Comparison of ENCODE assay signal across 1 cellular context in the genomic region with DNA sequence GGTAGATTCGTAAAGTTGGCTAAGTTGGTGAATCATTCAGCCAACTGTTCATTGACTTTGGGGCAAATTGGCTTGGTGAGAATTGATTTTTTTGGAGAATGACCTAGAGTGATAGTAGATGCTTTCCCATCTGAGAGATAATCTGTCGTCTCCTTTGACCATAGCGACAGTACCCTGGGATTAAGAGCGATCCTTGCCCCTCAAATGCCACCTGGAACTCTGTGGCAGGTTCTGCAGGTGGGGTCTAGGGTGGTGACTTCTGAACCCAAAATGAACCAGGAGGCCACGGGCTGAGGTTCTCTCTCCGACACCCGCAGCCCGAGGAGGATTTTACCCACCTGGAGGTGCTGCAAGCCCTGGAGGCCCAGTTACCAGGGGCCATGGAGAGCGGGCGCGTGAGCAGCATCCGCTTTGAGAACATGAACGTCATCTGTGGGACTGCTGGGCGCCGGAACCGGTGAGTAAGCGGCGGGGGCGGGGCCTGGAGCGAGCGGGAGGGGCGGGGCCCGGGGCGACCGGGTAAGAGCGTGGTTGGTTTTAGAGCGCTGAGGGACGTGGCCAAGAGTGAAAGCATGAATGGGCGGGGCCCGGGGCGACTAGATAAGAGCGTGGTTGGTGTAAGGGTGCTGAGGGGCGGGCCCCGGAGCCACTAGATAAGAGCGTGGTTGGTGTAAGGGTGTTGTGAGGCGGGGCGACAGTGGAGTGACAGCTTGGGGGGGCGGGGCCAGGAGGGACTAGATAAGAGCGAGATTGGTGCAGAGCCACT.
TF ChIP-seq lines count a peak whose summit lies in the region.

No MANE protein-coding gene starts in this region.

TF ChIP-seq in K562, 482 proteins besides CTCF, POLR2A, EP300 and RAD21 (continued from another document and continues in another):
- TF ChIP-seq, protein P1, sequence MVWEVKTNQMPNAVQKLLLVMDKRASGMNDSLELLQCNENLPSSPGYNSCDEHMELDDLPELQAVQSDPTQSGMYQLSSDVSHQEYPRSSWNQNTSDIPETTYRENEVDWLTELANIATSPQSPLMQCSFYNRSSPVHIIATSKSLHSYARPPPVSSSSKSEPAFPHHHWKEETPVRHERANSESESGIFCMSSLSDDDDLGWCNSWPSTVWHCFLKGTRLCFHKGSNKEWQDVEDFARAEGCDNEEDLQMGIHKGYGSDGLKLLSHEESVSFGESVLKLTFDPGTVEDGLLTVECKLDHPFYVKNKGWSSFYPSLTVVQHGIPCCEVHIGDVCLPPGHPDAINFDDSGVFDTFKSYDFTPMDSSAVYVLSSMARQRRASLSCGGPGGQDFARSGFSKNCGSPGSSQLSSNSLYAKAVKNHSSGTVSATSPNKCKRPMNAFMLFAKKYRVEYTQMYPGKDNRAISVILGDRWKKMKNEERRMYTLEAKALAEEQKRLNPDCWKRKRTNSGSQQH (CRISPR knock-in tag; IDR thresholded peaks at IDR 0.05): no peak
- TF ChIP-seq NFYB (IDR thresholded peaks at IDR 0.05; ENCODE audit: extremely low read depth, insufficient read length) (peak; percentile 21), CTBP1 (IDR thresholded peaks at IDR 0.05; ENCODE audit: borderline replicate concordance) (no peak), TOE1 (IDR thresholded peaks at IDR 0.05; ENCODE audit: borderline replicate concordance) (no peak), TOE1 (CRISPR knock-in tag; IDR thresholded peaks at IDR 0.05; ENCODE audit: borderline replicate concordance, low read depth) (no peak), SMARCA4 (IDR thresholded peaks at IDR 0.05) (no peak), EP400 (IDR thresholded peaks at IDR 0.05) (peak; percentile 73), MAFK (IDR thresholded peaks at IDR 0.05; ENCODE audit: low read length) (no peak), NFIC (IDR thresholded peaks at IDR 0.05) (no peak), SMARCC2 (IDR thresholded peaks at IDR 0.05; ENCODE audit: low read depth) (no peak), ZNF644 (tag; IDR thresholded peaks at IDR 0.05; ENCODE audit: low read depth) (peak; percentile 25; the same call in 1 of the 2 replicates), SMARCE1 (IDR thresholded peaks at IDR 0.05) (no peak), CSDE1 (IDR thresholded peaks at IDR 0.05) (no peak), ZNF41 (CRISPR knock-in tag; conservative IDR thresholded peaks at IDR 0.05) (0 out of 2 replicates have a peak, but pooled peaks have one; percentile 48), NBN (IDR thresholded peaks at IDR 0.05; ENCODE audit: low read depth) (no peak), ESRRB (CRISPR knock-in tag; IDR thresholded peaks at IDR 0.05; ENCODE audit: borderline replicate concordance) (no peak), EWSR1 (IDR thresholded peaks at IDR 0.05; ENCODE audit: borderline replicate concordance, low read depth, partially characterized antibody) (no peak), RFX5 (IDR thresholded peaks at IDR 0.05; ENCODE audit: low read depth, low read length) (no peak), RHOXF2B (CRISPR knock-in tag; conservative IDR thresholded peaks at IDR 0.05) (no peak), HMG20A (CRISPR knock-in tag; conservative IDR thresholded peaks at IDR 0.05) (no peak), ILF3 (IDR thresholded peaks at IDR 0.05; ENCODE audit: borderline replicate concordance) (no peak), SIX5 (IDR thresholded peaks at IDR 0.05; ENCODE audit: borderline replicate concordance in 1 of 2, insufficient read depth in 1 of 2, low read depth in 1 of 2, low read length in 2 of 2) (no peak), MEF2A (IDR thresholded peaks at IDR 0.05; ENCODE audit: control insufficient read depth, low read depth, low read length) (no peak), COPS2 (conservative IDR thresholded peaks at IDR 0.05) (no peak), MCM5 (IDR thresholded peaks at IDR 0.05; ENCODE audit: low read depth) (no peak), ZNF583 (CRISPR knock-in tag; IDR thresholded peaks at IDR 0.05) (no peak), XRCC4 (IDR thresholded peaks at IDR 0.05; ENCODE audit: extremely low read depth, insufficient read depth, insufficient read length) (no peak), RBBP5 (IDR thresholded peaks at IDR 0.05; ENCODE audit: borderline replicate concordance, insufficient read depth, low read length, poor library complexity, severe bottlenecking) (no peak), GABPB2 (CRISPR knock-in tag; conservative IDR thresholded peaks at IDR 0.05) (no peak), ZNF282 (CRISPR knock-in tag; IDR thresholded peaks at IDR 0.05) (0 out of 2 replicates have a peak, but pooled peaks have one; percentile 29), DNMT1 (IDR thresholded peaks at IDR 0.05) (no peak), TAF15 (IDR thresholded peaks at IDR 0.05; ENCODE audit: low read depth, low read length) (no peak), KHSRP (IDR thresholded peaks at IDR 0.05) (no peak), NR2F6 (CRISPR knock-in tag; IDR thresholded peaks at IDR 0.05) (no peak), ZNF384 (IDR thresholded peaks at IDR 0.05; ENCODE audit: low read depth, low read length) (no peak), HDAC3 (IDR thresholded peaks at IDR 0.05; ENCODE audit: borderline replicate concordance, partially characterized antibody) (no peak), ZNF764 (CRISPR knock-in tag; IDR thresholded peaks at IDR 0.05; ENCODE audit: low read depth) (no peak), ZC3H11A (IDR thresholded peaks at IDR 0.05; ENCODE audit: low read depth, low read length) (no peak), SP1 (CRISPR knock-in tag; IDR thresholded peaks at IDR 0.05) (no peak)
- TF ChIP-seq, protein P2, sequence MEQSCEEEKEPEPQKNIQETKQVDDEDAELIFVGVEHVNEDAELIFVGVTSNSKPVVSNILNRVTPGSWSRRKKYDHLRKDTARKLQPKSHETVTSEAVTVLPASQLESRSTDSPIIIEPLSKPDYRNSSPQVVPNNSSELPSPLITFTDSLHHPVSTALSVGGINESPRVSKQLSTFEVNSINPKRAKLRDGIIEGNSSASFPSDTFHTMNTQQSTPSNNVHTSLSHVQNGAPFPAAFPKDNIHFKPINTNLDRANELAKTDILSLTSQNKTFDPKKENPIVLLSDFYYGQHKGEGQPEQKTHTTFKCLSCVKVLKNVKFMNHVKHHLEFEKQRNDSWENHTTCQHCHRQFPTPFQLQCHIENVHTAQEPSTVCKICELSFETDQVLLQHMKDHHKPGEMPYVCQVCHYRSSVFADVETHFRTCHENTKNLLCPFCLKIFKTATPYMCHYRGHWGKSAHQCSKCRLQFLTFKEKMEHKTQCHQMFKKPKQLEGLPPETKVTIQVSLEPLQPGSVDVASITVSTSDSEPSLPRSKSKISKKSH (CRISPR knock-in tag; IDR thresholded peaks at IDR 0.05): no peak
- TF ChIP-seq, protein P3, sequence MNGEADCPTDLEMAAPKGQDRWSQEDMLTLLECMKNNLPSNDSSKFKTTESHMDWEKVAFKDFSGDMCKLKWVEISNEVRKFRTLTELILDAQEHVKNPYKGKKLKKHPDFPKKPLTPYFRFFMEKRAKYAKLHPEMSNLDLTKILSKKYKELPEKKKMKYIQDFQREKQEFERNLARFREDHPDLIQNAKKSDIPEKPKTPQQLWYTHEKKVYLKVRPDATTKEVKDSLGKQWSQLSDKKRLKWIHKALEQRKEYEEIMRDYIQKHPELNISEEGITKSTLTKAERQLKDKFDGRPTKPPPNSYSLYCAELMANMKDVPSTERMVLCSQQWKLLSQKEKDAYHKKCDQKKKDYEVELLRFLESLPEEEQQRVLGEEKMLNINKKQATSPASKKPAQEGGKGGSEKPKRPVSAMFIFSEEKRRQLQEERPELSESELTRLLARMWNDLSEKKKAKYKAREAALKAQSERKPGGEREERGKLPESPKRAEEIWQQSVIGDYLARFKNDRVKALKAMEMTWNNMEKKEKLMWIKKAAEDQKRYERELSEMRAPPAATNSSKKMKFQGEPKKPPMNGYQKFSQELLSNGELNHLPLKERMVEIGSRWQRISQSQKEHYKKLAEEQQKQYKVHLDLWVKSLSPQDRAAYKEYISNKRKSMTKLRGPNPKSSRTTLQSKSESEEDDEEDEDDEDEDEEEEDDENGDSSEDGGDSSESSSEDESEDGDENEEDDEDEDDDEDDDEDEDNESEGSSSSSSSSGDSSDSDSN (IDR thresholded peaks at IDR 0.05; ENCODE audit: borderline replicate concordance in 1 of 2, low read depth in 2 of 2, low read length in 2 of 2): no peak
- TF ChIP-seq, protein P4, sequence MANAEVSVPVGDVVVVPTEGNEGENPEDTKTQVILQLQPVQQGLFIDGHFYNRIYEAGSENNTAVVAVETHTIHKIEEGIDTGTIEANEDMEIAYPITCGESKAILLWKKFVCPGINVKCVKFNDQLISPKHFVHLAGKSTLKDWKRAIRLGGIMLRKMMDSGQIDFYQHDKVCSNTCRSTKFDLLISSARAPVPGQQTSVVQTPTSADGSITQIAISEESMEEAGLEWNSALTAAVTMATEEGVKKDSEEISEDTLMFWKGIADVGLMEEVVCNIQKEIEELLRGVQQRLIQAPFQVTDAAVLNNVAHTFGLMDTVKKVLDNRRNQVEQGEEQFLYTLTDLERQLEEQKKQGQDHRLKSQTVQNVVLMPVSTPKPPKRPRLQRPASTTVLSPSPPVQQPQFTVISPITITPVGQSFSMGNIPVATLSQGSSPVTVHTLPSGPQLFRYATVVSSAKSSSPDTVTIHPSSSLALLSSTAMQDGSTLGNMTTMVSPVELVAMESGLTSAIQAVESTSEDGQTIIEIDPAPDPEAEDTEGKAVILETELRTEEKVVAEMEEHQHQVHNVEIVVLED (CRISPR knock-in tag; IDR thresholded peaks at IDR 0.05): no peak
- TF ChIP-seq, protein P5, sequence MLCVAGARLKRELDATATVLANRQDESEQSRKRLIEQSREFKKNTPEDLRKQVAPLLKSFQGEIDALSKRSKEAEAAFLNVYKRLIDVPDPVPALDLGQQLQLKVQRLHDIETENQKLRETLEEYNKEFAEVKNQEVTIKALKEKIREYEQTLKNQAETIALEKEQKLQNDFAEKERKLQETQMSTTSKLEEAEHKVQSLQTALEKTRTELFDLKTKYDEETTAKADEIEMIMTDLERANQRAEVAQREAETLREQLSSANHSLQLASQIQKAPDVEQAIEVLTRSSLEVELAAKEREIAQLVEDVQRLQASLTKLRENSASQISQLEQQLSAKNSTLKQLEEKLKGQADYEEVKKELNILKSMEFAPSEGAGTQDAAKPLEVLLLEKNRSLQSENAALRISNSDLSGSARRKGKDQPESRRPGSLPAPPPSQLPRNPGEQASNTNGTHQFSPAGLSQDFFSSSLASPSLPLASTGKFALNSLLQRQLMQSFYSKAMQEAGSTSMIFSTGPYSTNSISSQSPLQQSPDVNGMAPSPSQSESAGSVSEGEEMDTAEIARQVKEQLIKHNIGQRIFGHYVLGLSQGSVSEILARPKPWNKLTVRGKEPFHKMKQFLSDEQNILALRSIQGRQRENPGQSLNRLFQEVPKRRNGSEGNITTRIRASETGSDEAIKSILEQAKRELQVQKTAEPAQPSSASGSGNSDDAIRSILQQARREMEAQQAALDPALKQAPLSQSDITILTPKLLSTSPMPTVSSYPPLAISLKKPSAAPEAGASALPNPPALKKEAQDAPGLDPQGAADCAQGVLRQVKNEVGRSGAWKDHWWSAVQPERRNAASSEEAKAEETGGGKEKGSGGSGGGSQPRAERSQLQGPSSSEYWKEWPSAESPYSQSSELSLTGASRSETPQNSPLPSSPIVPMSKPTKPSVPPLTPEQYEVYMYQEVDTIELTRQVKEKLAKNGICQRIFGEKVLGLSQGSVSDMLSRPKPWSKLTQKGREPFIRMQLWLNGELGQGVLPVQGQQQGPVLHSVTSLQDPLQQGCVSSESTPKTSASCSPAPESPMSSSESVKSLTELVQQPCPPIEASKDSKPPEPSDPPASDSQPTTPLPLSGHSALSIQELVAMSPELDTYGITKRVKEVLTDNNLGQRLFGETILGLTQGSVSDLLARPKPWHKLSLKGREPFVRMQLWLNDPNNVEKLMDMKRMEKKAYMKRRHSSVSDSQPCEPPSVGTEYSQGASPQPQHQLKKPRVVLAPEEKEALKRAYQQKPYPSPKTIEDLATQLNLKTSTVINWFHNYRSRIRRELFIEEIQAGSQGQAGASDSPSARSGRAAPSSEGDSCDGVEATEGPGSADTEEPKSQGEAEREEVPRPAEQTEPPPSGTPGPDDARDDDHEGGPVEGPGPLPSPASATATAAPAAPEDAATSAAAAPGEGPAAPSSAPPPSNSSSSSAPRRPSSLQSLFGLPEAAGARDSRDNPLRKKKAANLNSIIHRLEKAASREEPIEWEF (CRISPR knock-in tag; IDR thresholded peaks at IDR 0.05): no peak
- TF ChIP-seq, protein P6, sequence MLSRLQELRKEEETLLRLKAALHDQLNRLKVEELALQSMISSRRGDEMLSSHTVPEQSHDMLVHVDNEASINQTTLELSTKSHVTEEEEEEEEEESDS (CRISPR knock-in tag; IDR thresholded peaks at IDR 0.05): no peak
- TF ChIP-seq, protein P7, sequence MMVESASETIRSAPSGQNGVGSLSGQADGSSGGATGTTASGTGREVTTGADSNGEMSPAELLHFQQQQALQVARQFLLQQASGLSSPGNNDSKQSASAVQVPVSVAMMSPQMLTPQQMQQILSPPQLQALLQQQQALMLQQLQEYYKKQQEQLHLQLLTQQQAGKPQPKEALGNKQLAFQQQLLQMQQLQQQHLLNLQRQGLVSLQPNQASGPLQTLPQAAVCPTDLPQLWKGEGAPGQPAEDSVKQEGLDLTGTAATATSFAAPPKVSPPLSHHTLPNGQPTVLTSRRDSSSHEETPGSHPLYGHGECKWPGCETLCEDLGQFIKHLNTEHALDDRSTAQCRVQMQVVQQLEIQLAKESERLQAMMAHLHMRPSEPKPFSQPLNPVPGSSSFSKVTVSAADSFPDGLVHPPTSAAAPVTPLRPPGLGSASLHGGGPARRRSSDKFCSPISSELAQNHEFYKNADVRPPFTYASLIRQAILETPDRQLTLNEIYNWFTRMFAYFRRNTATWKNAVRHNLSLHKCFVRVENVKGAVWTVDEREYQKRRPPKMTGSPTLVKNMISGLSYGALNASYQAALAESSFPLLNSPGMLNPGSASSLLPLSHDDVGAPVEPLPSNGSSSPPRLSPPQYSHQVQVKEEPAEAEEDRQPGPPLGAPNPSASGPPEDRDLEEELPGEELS (CRISPR knock-in tag; IDR thresholded peaks at IDR 0.05; ENCODE audit: borderline replicate concordance): 0 out of 2 replicates have a peak, but pooled peaks have one; percentile 35
- TF ChIP-seq, protein P8, sequence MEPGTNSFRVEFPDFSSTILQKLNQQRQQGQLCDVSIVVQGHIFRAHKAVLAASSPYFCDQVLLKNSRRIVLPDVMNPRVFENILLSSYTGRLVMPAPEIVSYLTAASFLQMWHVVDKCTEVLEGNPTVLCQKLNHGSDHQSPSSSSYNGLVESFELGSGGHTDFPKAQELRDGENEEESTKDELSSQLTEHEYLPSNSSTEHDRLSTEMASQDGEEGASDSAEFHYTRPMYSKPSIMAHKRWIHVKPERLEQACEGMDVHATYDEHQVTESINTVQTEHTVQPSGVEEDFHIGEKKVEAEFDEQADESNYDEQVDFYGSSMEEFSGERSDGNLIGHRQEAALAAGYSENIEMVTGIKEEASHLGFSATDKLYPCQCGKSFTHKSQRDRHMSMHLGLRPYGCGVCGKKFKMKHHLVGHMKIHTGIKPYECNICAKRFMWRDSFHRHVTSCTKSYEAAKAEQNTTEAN (CRISPR knock-in tag; IDR thresholded peaks at IDR 0.05): peak; percentile 77; the same call in 1 of the 2 replicates
